ENCODE assay signal across 18 cellular contexts in genomic region chr2:221448086-221448856, GRCh38.
"Had no signal": no experiment of that assay in that cellular context is flagged by ENCODE, and none has a peak within 500 bp of the region (broad histone marks: within the 10 kb centered on the region; RNA-seq: fewer than 3 reads in every experiment).

No MANE protein-coding gene starts in this region.

- H3K27ac ChIP-seq: adrenal gland, left ventricle myocardium inferior had no signal

- H3K27me3 ChIP-seq: adrenal gland had no signal

- H3K9me3 ChIP-seq: adrenal gland, left ventricle myocardium inferior had no signal

- H3K36me3 ChIP-seq: adrenal gland, left ventricle myocardium inferior had no signal

- DNase-seq: activated CD4-positive, alpha-beta T cell treated with anti-CD3 and anti-CD28 coated beads for 36 hours; activated CD4-positive, alpha-beta T cell treated with anti-CD3 and anti-CD28 coated beads, Interleukin-2, amount 50 U/mL, for 4 hours; activated CD8-positive, alpha-beta memory T cell treated with anti-CD3 and anti-CD28 coated beads for 24 hours; activated CD8-positive, alpha-beta memory T cell treated with anti-CD3 and anti-CD28 coated beads, Interleukin-2, amount 50 U/mL, for 4 hours; activated naive CD4-positive, alpha-beta T cell; activated T-cell treated with anti-CD3 and anti-CD28 coated beads, Interleukin-2, amount 50 U/mL, for 24 hours; adrenal gland; central memory CD4-positive, alpha-beta T cell; effector memory CD4-positive, alpha-beta T cell; foreskin melanocyte; immature natural killer cell; left ventricle myocardium inferior; retina; stimulated activated CD4-positive, alpha-beta T cell treated with anti-CD3 and anti-CD28 coated beads, Interleukin-2, amount 100 ng/mL, for 48 hours; stimulated activated CD8-positive, alpha-beta memory T cell treated with anti-CD3 and anti-CD28 coated beads, Interleukin-4, amount 100 ng/mL, for 48 hours; stimulated activated naive B cell treated with anti-CD40 and anti-IgM and Interleukin-4, amounts not matched to agents 10 μg/mL and 1 μg/mL and 100 μg/mL, for 72 hours; T-helper 1 cell had no signal

- ATAC-seq: activated CD4-positive, alpha-beta T cell treated with anti-CD3 and anti-CD28 coated beads for 36 hours; esophagus mucosa; stimulated activated naive B cell treated with anti-CD40 and anti-IgM and Interleukin-4, amounts not matched to agents 10 μg/mL and 1 μg/mL and 100 μg/mL, for 72 hours had no signal

- H3K4me3 ChIP-seq: adrenal gland, left ventricle myocardium inferior had no signal
